ENCODE assay signal across 1 cellular context in the genomic region with DNA sequence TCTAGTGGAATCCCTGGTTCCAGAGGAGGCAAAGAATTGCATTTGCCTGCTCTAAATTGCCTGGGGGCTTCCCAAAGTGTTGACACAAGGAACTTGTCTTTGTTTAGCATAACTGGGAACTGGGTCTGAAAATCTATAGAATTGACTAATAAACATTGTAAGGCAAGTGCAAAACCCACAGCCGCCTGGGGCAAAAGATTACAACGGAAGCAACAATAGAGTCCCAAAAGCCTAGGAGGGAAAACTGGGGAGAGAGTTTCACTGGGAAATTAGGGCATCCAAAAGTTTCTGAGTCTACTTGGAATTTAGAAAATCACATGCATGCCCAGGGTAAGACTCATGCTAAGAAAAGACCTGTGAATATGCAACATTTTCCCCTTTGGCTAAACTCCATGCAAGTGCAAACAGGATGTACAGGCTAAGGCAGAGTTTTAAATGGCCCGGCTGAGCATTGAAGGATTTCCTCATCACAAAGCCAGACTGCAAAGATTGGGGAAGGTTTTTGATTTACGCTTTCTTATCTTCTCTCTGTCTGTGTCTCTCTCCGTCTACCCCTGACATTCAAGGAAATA.
TF ChIP-seq lines count a peak whose summit lies in the region.

No MANE protein-coding gene starts in this region.

TF ChIP-seq in H1, 55 proteins besides CTCF, POLR2A, EP300 and RAD21 (continued from another document):
- TF ChIP-seq EZH2 (IDR thresholded peaks at IDR 0.05; ENCODE audit: low read depth, low read length, severe bottlenecking) = no peak
- TF ChIP-seq TAF1 (IDR thresholded peaks at IDR 0.05; ENCODE audit: low read depth, low read length) = no peak
- no peak for TF ChIP-seq CBX5 (IDR thresholded peaks at IDR 0.05; ENCODE audit: low read depth, low read length)
- no peak for TF ChIP-seq RFX5 (IDR thresholded peaks at IDR 0.05; ENCODE audit: borderline replicate concordance, low read depth, low read length)
- TF ChIP-seq KDM1A (IDR thresholded peaks at IDR 0.05; ENCODE audit: borderline replicate concordance, low read length) = no peak
